1 cellular context compared by ENCODE assay signal in the genomic region with DNA sequence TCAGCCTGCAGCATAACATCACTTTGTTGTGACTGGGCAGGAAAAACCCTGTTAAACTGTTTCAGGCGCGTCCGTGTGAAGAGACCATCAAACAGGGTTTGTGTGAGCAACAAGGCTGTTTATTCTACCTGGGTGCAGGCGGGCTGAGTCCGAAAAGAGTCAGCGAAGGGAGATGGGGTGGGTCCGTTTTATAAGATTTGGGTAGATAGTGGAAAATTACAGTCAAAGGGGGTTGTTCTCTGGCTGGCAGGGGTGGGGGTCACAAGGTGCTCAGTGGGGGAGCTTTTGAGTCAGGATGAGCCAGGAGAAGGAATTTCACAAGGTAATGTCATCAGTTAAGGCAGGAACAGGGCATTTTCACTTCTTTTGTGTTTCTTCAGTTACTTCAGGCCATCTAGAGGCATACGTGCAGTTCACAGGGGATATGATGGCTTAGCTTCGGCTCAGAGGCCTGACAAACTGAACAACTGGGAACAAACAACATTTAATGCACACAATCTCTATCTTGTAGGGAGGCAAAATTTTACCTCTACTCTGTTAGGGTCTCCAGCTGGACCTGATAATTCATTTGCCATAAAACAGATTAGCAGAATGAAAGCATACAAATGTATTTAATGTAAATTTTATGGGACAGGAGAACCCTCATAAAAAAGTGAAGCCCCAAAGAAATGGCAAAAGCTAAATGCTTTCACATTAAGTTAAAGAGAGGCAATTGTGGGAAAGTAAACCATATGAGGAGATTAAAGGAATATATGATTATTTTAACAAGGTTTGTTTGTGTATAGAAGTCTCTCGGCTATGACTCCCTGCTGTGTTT.
A peak's percentile ranks its signal among the peaks of the same experiment; 100 is the strongest.
TF ChIP-seq lines count a peak whose summit lies in the region.

No MANE protein-coding gene starts in this region.

TF ChIP-seq in HEK293, 187 proteins besides CTCF, POLR2A, EP300 and RAD21 (continued from another document):
- TF ChIP-seq, protein P1, sequence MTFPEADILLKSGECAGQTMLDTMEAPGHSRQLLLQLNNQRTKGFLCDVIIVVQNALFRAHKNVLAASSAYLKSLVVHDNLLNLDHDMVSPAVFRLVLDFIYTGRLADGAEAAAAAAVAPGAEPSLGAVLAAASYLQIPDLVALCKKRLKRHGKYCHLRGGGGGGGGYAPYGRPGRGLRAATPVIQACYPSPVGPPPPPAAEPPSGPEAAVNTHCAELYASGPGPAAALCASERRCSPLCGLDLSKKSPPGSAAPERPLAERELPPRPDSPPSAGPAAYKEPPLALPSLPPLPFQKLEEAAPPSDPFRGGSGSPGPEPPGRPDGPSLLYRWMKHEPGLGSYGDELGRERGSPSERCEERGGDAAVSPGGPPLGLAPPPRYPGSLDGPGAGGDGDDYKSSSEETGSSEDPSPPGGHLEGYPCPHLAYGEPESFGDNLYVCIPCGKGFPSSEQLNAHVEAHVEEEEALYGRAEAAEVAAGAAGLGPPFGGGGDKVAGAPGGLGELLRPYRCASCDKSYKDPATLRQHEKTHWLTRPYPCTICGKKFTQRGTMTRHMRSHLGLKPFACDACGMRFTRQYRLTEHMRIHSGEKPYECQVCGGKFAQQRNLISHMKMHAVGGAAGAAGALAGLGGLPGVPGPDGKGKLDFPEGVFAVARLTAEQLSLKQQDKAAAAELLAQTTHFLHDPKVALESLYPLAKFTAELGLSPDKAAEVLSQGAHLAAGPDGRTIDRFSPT (tag by site-specific recombination; IDR thresholded peaks at IDR 0.05), result 0 out of 2 replicates have a peak, but pooled peaks have one; percentile 9
- TF ChIP-seq, protein P2, sequence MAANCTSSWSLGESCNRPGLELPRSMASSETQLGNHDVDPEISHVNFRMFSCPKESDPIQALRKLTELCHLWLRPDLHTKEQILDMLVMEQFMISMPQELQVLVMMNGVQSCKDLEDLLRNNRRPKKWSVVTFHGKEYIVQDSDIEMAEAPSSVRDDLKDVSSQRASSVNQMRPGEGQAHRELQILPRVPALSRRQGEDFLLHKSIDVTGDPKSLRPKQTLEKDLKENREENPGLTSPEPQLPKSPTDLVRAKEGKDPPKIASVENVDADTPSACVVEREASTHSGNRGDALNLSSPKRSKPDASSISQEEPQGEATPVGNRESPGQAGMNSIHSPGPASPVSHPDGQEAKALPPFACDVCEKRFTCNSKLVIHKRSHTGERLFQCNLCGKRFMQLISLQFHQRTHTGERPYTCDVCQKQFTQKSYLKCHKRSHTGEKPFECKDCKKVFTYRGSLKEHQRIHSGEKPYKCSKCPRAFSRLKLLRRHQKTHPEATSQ (tag by site-specific recombination; IDR thresholded peaks at IDR 0.05), result no peak
- TF ChIP-seq ZNF660 (tag by site-specific recombination; IDR thresholded peaks at IDR 0.05) (no peak), WT1 (tag by site-specific recombination; IDR thresholded peaks at IDR 0.05) (peak; percentile 97), ZXDB (tag by site-specific recombination; IDR thresholded peaks at IDR 0.05) (peak; percentile 67), ZNF610 (tag by site-specific recombination; IDR thresholded peaks at IDR 0.05; ENCODE audit: borderline replicate concordance) (peak; percentile 51; the same call in 1 of the 2 replicates), REPIN1 (tag by site-specific recombination; IDR thresholded peaks at IDR 0.05; ENCODE audit: low read depth) (no peak), ZNF239 (tag by site-specific recombination; IDR thresholded peaks at IDR 0.05) (no peak)
- TF ChIP-seq, protein P3, sequence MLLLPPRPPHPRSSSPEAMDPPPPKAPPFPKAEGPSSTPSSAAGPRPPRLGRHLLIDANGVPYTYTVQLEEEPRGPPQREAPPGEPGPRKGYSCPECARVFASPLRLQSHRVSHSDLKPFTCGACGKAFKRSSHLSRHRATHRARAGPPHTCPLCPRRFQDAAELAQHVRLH (tag by site-specific recombination; IDR thresholded peaks at IDR 0.05), result peak; percentile 97
- TF ChIP-seq, protein P4, sequence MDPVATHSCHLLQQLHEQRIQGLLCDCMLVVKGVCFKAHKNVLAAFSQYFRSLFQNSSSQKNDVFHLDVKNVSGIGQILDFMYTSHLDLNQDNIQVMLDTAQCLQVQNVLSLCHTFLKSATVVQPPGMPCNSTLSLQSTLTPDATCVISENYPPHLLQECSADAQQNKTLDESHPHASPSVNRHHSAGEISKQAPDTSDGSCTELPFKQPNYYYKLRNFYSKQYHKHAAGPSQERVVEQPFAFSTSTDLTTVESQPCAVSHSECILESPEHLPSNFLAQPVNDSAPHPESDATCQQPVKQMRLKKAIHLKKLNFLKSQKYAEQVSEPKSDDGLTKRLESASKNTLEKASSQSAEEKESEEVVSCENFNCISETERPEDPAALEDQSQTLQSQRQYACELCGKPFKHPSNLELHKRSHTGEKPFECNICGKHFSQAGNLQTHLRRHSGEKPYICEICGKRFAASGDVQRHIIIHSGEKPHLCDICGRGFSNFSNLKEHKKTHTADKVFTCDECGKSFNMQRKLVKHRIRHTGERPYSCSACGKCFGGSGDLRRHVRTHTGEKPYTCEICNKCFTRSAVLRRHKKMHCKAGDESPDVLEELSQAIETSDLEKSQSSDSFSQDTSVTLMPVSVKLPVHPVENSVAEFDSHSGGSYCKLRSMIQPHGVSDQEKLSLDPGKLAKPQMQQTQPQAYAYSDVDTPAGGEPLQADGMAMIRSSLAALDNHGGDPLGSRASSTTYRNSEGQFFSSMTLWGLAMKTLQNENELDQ (tag by site-specific recombination; IDR thresholded peaks at IDR 0.05; ENCODE audit: low read depth), result no peak
- TF ChIP-seq, protein P5, sequence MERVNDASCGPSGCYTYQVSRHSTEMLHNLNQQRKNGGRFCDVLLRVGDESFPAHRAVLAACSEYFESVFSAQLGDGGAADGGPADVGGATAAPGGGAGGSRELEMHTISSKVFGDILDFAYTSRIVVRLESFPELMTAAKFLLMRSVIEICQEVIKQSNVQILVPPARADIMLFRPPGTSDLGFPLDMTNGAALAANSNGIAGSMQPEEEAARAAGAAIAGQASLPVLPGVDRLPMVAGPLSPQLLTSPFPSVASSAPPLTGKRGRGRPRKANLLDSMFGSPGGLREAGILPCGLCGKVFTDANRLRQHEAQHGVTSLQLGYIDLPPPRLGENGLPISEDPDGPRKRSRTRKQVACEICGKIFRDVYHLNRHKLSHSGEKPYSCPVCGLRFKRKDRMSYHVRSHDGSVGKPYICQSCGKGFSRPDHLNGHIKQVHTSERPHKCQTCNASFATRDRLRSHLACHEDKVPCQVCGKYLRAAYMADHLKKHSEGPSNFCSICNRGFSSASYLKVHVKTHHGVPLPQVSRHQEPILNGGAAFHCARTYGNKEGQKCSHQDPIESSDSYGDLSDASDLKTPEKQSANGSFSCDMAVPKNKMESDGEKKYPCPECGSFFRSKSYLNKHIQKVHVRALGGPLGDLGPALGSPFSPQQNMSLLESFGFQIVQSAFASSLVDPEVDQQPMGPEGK (tag by site-specific recombination; IDR thresholded peaks at IDR 0.05), result peak; percentile 53
